In genomic region chr1:4636644-4637380, GRCh38 we compare ENCODE assay signal across 21 cellular contexts.
"Had no signal": no experiment of that assay in that cellular context is flagged by ENCODE, and none has a peak within 500 bp of the region (broad histone marks: within the 10 kb centered on the region; RNA-seq: fewer than 3 reads in every experiment).

No MANE protein-coding gene starts in this region.

- H3K4me1 Mint-ChIP-seq: nephron; stimulated activated effector memory CD8-positive, alpha-beta T cell treated with anti-CD3 and anti-CD28 coated beads, Interleukin-12 subunit alpha, Interleukin-12 subunit beta, amount 100 ng/mL, for 72 hours had no signal

- H3K4me1 ChIP-seq: gastrocnemius medialis, parathyroid adenoma, right lobe of liver, tibial artery had no signal

- H3K27ac Mint-ChIP-seq: effector memory CD8-positive, alpha-beta T cell; nephron; progenitor cell of endocrine pancreas; stimulated activated effector memory CD8-positive, alpha-beta T cell treated with anti-CD3 and anti-CD28 coated beads, Interleukin-12 subunit alpha, Interleukin-12 subunit beta, amount 100 ng/mL, for 72 hours; type B pancreatic cell had no signal

- H3K79me2 ChIP-seq: parathyroid adenoma had no signal

- DNase-seq: cortex of kidney; effector memory CD8-positive, alpha-beta T cell; gastrocnemius medialis; kidney; right lobe of liver; stimulated activated CD4-positive, alpha-beta T cell treated with anti-CD3 and anti-CD28 coated beads, Interleukin-2, amount 100 ng/mL, for 24 hours; stimulated activated CD4-positive, alpha-beta T cell treated with anti-CD3 and anti-CD28 coated beads, Interleukin-4, amount 100 ng/mL, for 24 hours; stimulated activated naive CD4-positive, alpha-beta T cell treated with Interleukin-2 at 50 U/mL for 16 hours; substantia nigra; testis had no signal

- H3K27ac ChIP-seq: gastrocnemius medialis, neutrophil, parathyroid adenoma, right lobe of liver, tibial artery had no signal

- H3K4me3 ChIP-seq: gastrocnemius medialis, lung, right lobe of liver, smooth muscle cell, tibial artery had no signal

- H3K9ac ChIP-seq: parathyroid adenoma had no signal

- H3K27me3 ChIP-seq: right lobe of liver, testis had no signal

- FAIRE-seq: kidney had no signal

- H3K36me3 ChIP-seq: gastrocnemius medialis, neutrophil, right lobe of liver, tibial artery had no signal

- ATAC-seq: effector memory CD8-positive, alpha-beta T cell; gastrocnemius medialis; left lobe of liver; stimulated activated effector memory CD8-positive, alpha-beta T cell treated with anti-CD3 and anti-CD28 coated beads, Interleukin-12 subunit alpha, Interleukin-12 subunit beta, amount 100 ng/mL, for 72 hours had no signal

- H3K9me3 ChIP-seq: gastrocnemius medialis, neutrophil, right lobe of liver, testis, tibial artery had no signal

- H3K36me3 Mint-ChIP-seq: memory B cell; stimulated activated effector memory CD8-positive, alpha-beta T cell treated with anti-CD3 and anti-CD28 coated beads, Interleukin-12 subunit alpha, Interleukin-12 subunit beta, amount 100 ng/mL, for 72 hours; type B pancreatic cell had no signal

- H3K4me3 Mint-ChIP-seq: effector memory CD8-positive, alpha-beta T cell; memory B cell; nephron; stimulated activated effector memory CD8-positive, alpha-beta T cell treated with anti-CD3 and anti-CD28 coated beads, Interleukin-12 subunit alpha, Interleukin-12 subunit beta, amount 100 ng/mL, for 72 hours; type B pancreatic cell had no signal

- H3K4me2 ChIP-seq: smooth muscle cell had no signal

- H2AFZ ChIP-seq: parathyroid adenoma had no signal

- H3K9me3 Mint-ChIP-seq: effector memory CD8-positive, alpha-beta T cell; memory B cell; nephron; stimulated activated effector memory CD8-positive, alpha-beta T cell treated with anti-CD3 and anti-CD28 coated beads, Interleukin-12 subunit alpha, Interleukin-12 subunit beta, amount 100 ng/mL, for 72 hours; type B pancreatic cell had no signal
